Comparison of ENCODE assay signal across 1 cellular context in genomic region chr20:3071266-3071609, GRCh38.
TF ChIP-seq lines count a peak whose summit lies in the region.

No MANE protein-coding gene starts in this region.

TF ChIP-seq in WTC11, 78 proteins besides CTCF, POLR2A, EP300 and RAD21 (continued from another document):
- TF ChIP-seq PRDM15 (CRISPR knock-in tag; IDR thresholded peaks at IDR 0.05) (no peak), E2F4 (CRISPR knock-in tag; IDR thresholded peaks at IDR 0.05; ENCODE audit: borderline replicate concordance, low read depth) (no peak), EMX1 (CRISPR knock-in tag; IDR thresholded peaks at IDR 0.05) (no peak)
